ENCODE assay signal across 1 cellular context in genomic region chr7:151447312-151447711, GRCh38.
A peak's percentile ranks its signal among the peaks of the same experiment; 100 is the strongest.
TF ChIP-seq lines count a peak whose summit lies in the region.

No MANE protein-coding gene starts in this region.

TF ChIP-seq in HepG2, 621 proteins besides CTCF, POLR2A, EP300 and RAD21:
- TF ChIP-seq CBX2 (IDR thresholded peaks at IDR 0.05; ENCODE audit: low read depth, low read length): no peak
- TF ChIP-seq CBX2 (CRISPR knock-in tag; IDR thresholded peaks at IDR 0.05; ENCODE audit: low read depth): no peak
- peak; percentile 10 for TF ChIP-seq RBM39 (IDR thresholded peaks at IDR 0.05; ENCODE audit: low read depth, low read length, poor library complexity, severe bottlenecking)
TF ChIP-seq in HepG2: peak in this region for 1.
